In the genomic region with DNA sequence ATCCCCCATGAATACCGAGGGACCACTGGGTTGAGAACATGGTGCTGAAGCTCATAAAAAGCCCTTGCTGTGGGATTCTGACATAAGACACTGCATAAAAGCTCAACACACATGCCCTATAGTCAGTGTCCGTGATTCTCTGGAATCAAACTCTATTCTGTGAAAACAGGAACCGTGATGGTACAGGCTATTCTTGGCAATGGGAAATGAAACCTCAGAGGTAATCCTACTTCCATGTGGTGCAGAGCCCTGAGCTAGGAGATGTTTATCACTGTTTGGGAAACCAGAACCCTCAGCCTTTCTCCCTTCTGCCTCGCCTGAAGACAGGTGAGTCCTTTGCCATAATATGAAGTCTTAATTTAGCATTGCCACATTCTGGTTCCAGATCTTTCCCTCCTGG, we compare ENCODE assay signal across 1 cellular context.
TF ChIP-seq lines count a peak whose summit lies in the region.

No MANE protein-coding gene starts in this region.

TF ChIP-seq in SK-N-SH treated with all-trans-retinoic acid at 6 μM for 48 hours, 23 proteins besides CTCF, POLR2A, EP300 and RAD21 (continued from another document):
- no peak for TF ChIP-seq ZC3H10 (CRISPR knock-in tag; IDR thresholded peaks at IDR 0.05)
- no peak for TF ChIP-seq ZFP30 (CRISPR knock-in tag; IDR thresholded peaks at IDR 0.05)
- TF ChIP-seq PPARA (CRISPR knock-in tag; IDR thresholded peaks at IDR 0.05; ENCODE audit: borderline replicate concordance), result no peak
